In the genomic region with DNA sequence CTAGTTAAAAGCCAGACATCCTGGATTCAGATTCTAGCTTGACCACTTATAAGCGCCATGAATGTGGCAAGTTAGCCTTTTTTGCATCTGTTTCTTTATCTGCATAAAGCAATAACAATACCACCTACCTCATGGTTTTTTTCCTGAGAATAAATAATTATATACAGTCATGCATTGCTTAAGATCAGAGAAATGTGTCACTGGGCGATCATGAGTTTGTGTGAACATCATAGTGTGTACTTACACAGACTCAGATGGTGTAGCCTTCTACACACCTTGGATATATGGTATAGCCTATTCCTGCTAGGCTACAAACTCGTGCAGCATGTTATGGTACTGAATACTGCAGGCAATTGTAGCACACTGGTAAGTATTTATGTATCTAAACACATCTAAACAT, we compare ENCODE assay signal across 11 cellular contexts.
DNase-seq lines count a peak whose midpoint lies in the region; ATAC-seq, FAIRE-seq and TF ChIP-seq lines count a peak whose summit lies in the region.
"Had no signal": no experiment of that assay in that cellular context is flagged by ENCODE, and none has a peak within 500 bp of the region (broad histone marks: within the 10 kb centered on the region; RNA-seq: fewer than 3 reads in every experiment).

No MANE protein-coding gene starts in this region.

- no peak overlapping the region for H2BK15ac ChIP-seq in mesenchymal stem cell (ENCODE audit: low read depth, poor library complexity, severe bottlenecking)

- H3K36me3 Mint-ChIP-seq in activated naive CD4-positive, alpha-beta T cell treated with anti-CD3 and anti-CD28 coated beads for 36 hours (ENCODE audit: low read depth): no peaks in the 10 kb centered on the region

- in situ Hi-C loops in GM12878 (cut with MboI): no loop called here

- H3K4me1 ChIP-seq in GM12878 (ENCODE audit: control insufficient read depth, insufficient read depth, low read length) (no peaks in the 10 kb centered on the region), mesenchymal stem cell (ENCODE audit: control insufficient read depth, insufficient read depth, low read depth, low read length) (no peaks in the 10 kb centered on the region), tibial artery (peaks cover 0 to 20% (median 9%) of the 10 kb centered on the region in 4 donors)

- TF ChIP-seq POLR2A in GM12878 (IDR thresholded peaks at IDR 0.05; ENCODE audit: low read depth, low read length): no peak

- no peak for TF ChIP-seq CTCF in GM12878 (IDR thresholded peaks at IDR 0.05 in 2 of 3, conservative IDR thresholded peaks at IDR 0.05 in 1 of 3; ENCODE audit: control insufficient read depth in 2 of 3, extremely low read depth in 1 of 3, insufficient read depth in 1 of 3, low read depth in 3 of 3, low read length in 3 of 3)
- no peak for TF ChIP-seq CTCF in tibial artery (IDR thresholded peaks at IDR 0.05)

- no peaks in the 10 kb centered on the region for H3K79me1 ChIP-seq in mesenchymal stem cell (replicated peaks; ENCODE audit: low read length, poor library complexity, severe bottlenecking)

- no peaks in the 10 kb centered on the region for H3K9me3 Mint-ChIP-seq in activated naive CD4-positive, alpha-beta T cell treated with anti-CD3 and anti-CD28 coated beads for 36 hours

- H3K27me3 ChIP-seq in GM12878 (replicated peaks in 1 of 2; ENCODE audit: control insufficient read depth in 2 of 2, insufficient read depth in 2 of 2, low read length in 1 of 2): no peaks in the 10 kb centered on the region
- peaks cover 0 to 21% of the 10 kb centered on the region in 2 experiments for H3K27me3 ChIP-seq in mesenchymal stem cell (ENCODE audit: control insufficient read depth in 1 of 2, insufficient read depth in 1 of 2, low read length in 2 of 2)
- no peaks in the 10 kb centered on the region for H3K27me3 ChIP-seq in tibial artery
- H3K27me3 ChIP-seq: body of pancreas had no signal

- no peaks in the 10 kb centered on the region for H4K20me1 ChIP-seq in GM12878 (ENCODE audit: control insufficient read depth, insufficient read depth)

- H3K27ac ChIP-seq in GM12878 (ENCODE audit: control insufficient read depth, insufficient read depth) (no peak overlapping the region), mesenchymal stem cell (ENCODE audit: low read length, poor library complexity, severe bottlenecking) (no peak overlapping the region), tibial artery (peak overlapping the region; percentile 41 to 60)

- H3K4ac ChIP-seq in mesenchymal stem cell (ENCODE audit: low read depth in 1 of 2, low read length in 2 of 2): no peak overlapping the region

- H3K9ac ChIP-seq in GM12878 (ENCODE audit: control insufficient read depth, insufficient read depth, low read length) (no peak overlapping the region), mesenchymal stem cell (ENCODE audit: low read length) (peak overlapping the region; percentile 78)

- H3K9me3 ChIP-seq in GM12878 (replicated peaks; ENCODE audit: control insufficient read depth, insufficient read depth, low read length) (no peaks in the 10 kb centered on the region), mesenchymal stem cell (ENCODE audit: control insufficient read depth, low read length) (no peaks in the 10 kb centered on the region), tibial artery (no peaks in the 10 kb centered on the region)
- H3K9me3 ChIP-seq: body of pancreas had no signal

- POLR2A ChIA-PET in GM12878 (lab: Charles Lee): interaction anchor here (1.1 to 4.1 kb wide), 4 partner anchors 10 to 67 kb away, joined by 3 to 29 read pairs (median 5); no protein-coding TSS in a partner anchor

- RAD21 ChIA-PET in GM12878 (lab: Charles Lee; ENCODE audit: unreplicated experiment): interaction anchor here (1.1 to 3.9 kb wide), 9 partner anchors 11 to 179 kb away, joined by 3 to 39 read pairs (median 5); no protein-coding TSS in a partner anchor

- H3K23ac ChIP-seq in mesenchymal stem cell (ENCODE audit: low read length in 2 of 2): no peak overlapping the region

- no peak for TF ChIP-seq RAD21 in GM12878 (IDR thresholded peaks at IDR 0.05; ENCODE audit: insufficient read depth, low read depth, low read length)

- CTCF ChIA-PET in activated naive CD4-positive, alpha-beta T cell treated with anti-CD3 and anti-CD28 coated beads for 36 hours (lab: Charles Lee): no interaction called here
- CTCF ChIA-PET in GM12878 (lab: Yijun Ruan, JAX): interaction anchor here (1.0 to 1.9 kb wide), 5 partner anchors 12 to 174 kb away, joined by 3 to 14 read pairs (median 4); no protein-coding TSS in a partner anchor

- H2AFZ ChIP-seq in GM12878 (ENCODE audit: control insufficient read depth, low read depth, low read length) (peak overlapping the region; percentile 68), mesenchymal stem cell (ENCODE audit: low read depth, low read length) (no peak overlapping the region)

- no peak overlapping the region for H4K91ac ChIP-seq in mesenchymal stem cell (ENCODE audit: low read length)

- SMC1A ChIA-PET in GM12878 (lab: Charles Lee; ENCODE audit: uncharacterized antibody, unreplicated experiment): interaction anchor here (1.1 to 11.9 kb wide), 13 partner anchors 9 to 124 kb away, joined by 3 to 149 read pairs (median 5); no protein-coding TSS in a partner anchor

- H3K14ac ChIP-seq in mesenchymal stem cell (ENCODE audit: low read length in 2 of 2): no peak overlapping the region

- no peak overlapping the region for H2BK120ac ChIP-seq in mesenchymal stem cell (ENCODE audit: low read depth, low read length)

- H3K79me2 ChIP-seq in GM12878 (ENCODE audit: control insufficient read depth, insufficient read depth, low read length): no peaks in the 10 kb centered on the region

- H3K4me3 ChIP-seq in GM12878 (peak overlapping the region; percentile 56; the same call in 1 of the 2 replicates), mesenchymal stem cell (ENCODE audit: insufficient read depth in 1 of 2, low read depth in 1 of 2, low read length in 2 of 2) (peak overlapping the region in 1 of 2 experiments; percentile 83), tibial artery (no peak overlapping the region)
- H3K4me3 ChIP-seq: lung had no signal

- no peak overlapping the region for H2BK12ac ChIP-seq in mesenchymal stem cell (ENCODE audit: low read length in 2 of 2)

- no peak overlapping the region for H3K18ac ChIP-seq in mesenchymal stem cell (ENCODE audit: low read depth in 1 of 2, low read length in 2 of 2)

- H4K8ac ChIP-seq in mesenchymal stem cell (ENCODE audit: low read length): no peak overlapping the region

- BruUV-seq in GM12878 (replicated peaks; lab: Mats Ljungman, UMichigan): no TSS peak

- no peaks in the 10 kb centered on the region for H3K27me3 Mint-ChIP-seq in activated naive CD4-positive, alpha-beta T cell treated with anti-CD3 and anti-CD28 coated beads for 36 hours (ENCODE audit: low read depth)

- H3K36me3 ChIP-seq in GM12878 (ENCODE audit: control insufficient read depth in 2 of 2, insufficient read depth in 2 of 2, low read length in 1 of 2): no peaks in the 10 kb centered on the region
- no peaks in the 10 kb centered on the region for H3K36me3 ChIP-seq in mesenchymal stem cell (ENCODE audit: control insufficient read depth in 1 of 2, insufficient read depth in 2 of 2, low read depth in 1 of 2, low read length in 2 of 2)
- H3K36me3 ChIP-seq in tibial artery: no peaks in the 10 kb centered on the region

- H3K4me3 Mint-ChIP-seq in activated naive CD4-positive, alpha-beta T cell treated with anti-CD3 and anti-CD28 coated beads for 36 hours: peak overlapping the region; percentile 92

- H2AK5ac ChIP-seq in mesenchymal stem cell (ENCODE audit: low read length, severe bottlenecking): no peak overlapping the region

- peak overlapping the region; percentile 89 for H3K27ac Mint-ChIP-seq in activated naive CD4-positive, alpha-beta T cell treated with anti-CD3 and anti-CD28 coated beads for 36 hours

- H3K4me1 Mint-ChIP-seq in activated naive CD4-positive, alpha-beta T cell treated with anti-CD3 and anti-CD28 coated beads for 36 hours (ENCODE audit: low read depth): peaks cover 24% of the 10 kb centered on the region

- peak; percentile 18 for DNase-seq in activated naive CD4-positive, alpha-beta T cell treated with anti-CD3 and anti-CD28 coated beads for 36 hours
- no peak for DNase-seq in activated naive CD4-positive, alpha-beta T cell (lab: John Stamatoyannopoulos, UW)
- DNase-seq in GM12878 (ENCODE audit: low read depth, low spot score): no peak
- DNase-seq in mesenchymal stem cell: peak; percentile 8
- no peak for DNase-seq in tibial artery
- DNase-seq in UCSD-AML1 (lab: John Stamatoyannopoulos, UW; ENCODE audit: unreplicated experiment): no peak
- DNase-seq in GM19238 (ENCODE audit: insufficient read length, low spot score): no peak
- DNase-seq: SIG-M5 had no signal

- H3K4me2 ChIP-seq in GM12878 (ENCODE audit: control insufficient read depth, insufficient read depth) (peak overlapping the region; percentile 93), mesenchymal stem cell (ENCODE audit: low read length, poor library complexity, severe bottlenecking) (no peak overlapping the region)

- intact Hi-C loops in activated naive CD4-positive, alpha-beta T cell treated with anti-CD3 and anti-CD28 coated beads for 36 hours (cut with micrococcal nuclease): loop anchor here (1.0 to 2.0 kb wide), 3 partner anchors 15 to 97 kb away; no protein-coding TSS in a partner anchor
- intact Hi-C loops in GM12878 (cut with micrococcal nuclease; ENCODE audit: unreplicated experiment): no loop called here
- intact Hi-C loops in tibial artery (cut with DNase I; ENCODE audit: low total_unique reads): no loop called here

- ATAC-seq in GM12878 (peak; percentile 10; the same call in 1 of the 3 replicates), HG03095 (IDR thresholded peaks at IDR 0.05; ENCODE audit: unreplicated experiment) (no peak)

- no peak overlapping the region for H2BK5ac ChIP-seq in mesenchymal stem cell (ENCODE audit: low read depth, low read length, poor library complexity, severe bottlenecking)

- FAIRE-seq in GM12878 (lab: Jason Lieb, UNC): no peak

- 72% methylated on average over 3 of the region's 3 CpGs for WGBS in GM12878 (ENCODE audit: insufficient coverage, insufficient replicate concordance, low lambda C conversion rate, missing lambda C conversion rate)
- 88% methylated on average over 2 of the region's 3 CpGs for whole genome bisulfite sequencing in mesenchymal stem cell

- no peak for TF ChIP-seq EP300 in GM12878 (IDR thresholded peaks at IDR 0.05; ENCODE audit: borderline replicate concordance in 1 of 2, control insufficient read depth in 1 of 2, low read depth in 2 of 2, low read length in 2 of 2)

Comparison
In these comparisons a context has a peak if more than half of its experiments do, and no peak if none do; other contexts are left out.
1. DNase-seq: peak in activated naive CD4-positive, alpha-beta T cell treated with anti-CD3 and anti-CD28 coated beads for 36 hours (single experiment) and mesenchymal stem cell (single experiment); none in activated naive CD4-positive, alpha-beta T cell (0 of 4), GM12878 (single experiment), tibial artery (0 of 2), UCSD-AML1 (single experiment) and GM19238 (single experiment).
2. H3K27ac ChIP-seq: peak in tibial artery (2 of 2); none in GM12878 (single experiment) and mesenchymal stem cell (single experiment).